ENCODE assay signal across 1 cellular context in genomic region chr6:4021133-4021861, GRCh38.
TF ChIP-seq lines count a peak whose summit lies in the region.

No MANE protein-coding gene starts in this region.

TF ChIP-seq in HepG2, 621 proteins besides CTCF, POLR2A, EP300 and RAD21 (continued from another document and continues in another):
- 0 out of 2 replicates have a peak, but pooled peaks have one; percentile 67 for TF ChIP-seq ZSCAN20 (CRISPR knock-in tag; IDR thresholded peaks at IDR 0.05; ENCODE audit: borderline replicate concordance)
- peak; percentile 80; the same call in 1 of the 2 replicates for TF ChIP-seq ZNF274 (CRISPR knock-in tag; IDR thresholded peaks at IDR 0.05)
- TF ChIP-seq AKAP8 (CRISPR knock-in tag; IDR thresholded peaks at IDR 0.05) = peak; percentile 17; the same call in 1 of the 2 replicates
- TF ChIP-seq ZNF83 (CRISPR knock-in tag; IDR thresholded peaks at IDR 0.05; ENCODE audit: borderline replicate concordance) = no peak
- TF ChIP-seq STAT5B (CRISPR knock-in tag; IDR thresholded peaks at IDR 0.05) = no peak
- peak; percentile 41; the same call in 1 of the 2 replicates for TF ChIP-seq ZFP36L1 (CRISPR knock-in tag; IDR thresholded peaks at IDR 0.05)
- TF ChIP-seq ONECUT2 (CRISPR knock-in tag; IDR thresholded peaks at IDR 0.05) = no peak
- no peak for TF ChIP-seq SMARCE1 (IDR thresholded peaks at IDR 0.05; ENCODE audit: borderline replicate concordance)
- TF ChIP-seq IRF9 (CRISPR knock-in tag; IDR thresholded peaks at IDR 0.05; ENCODE audit: borderline replicate concordance) = peak; percentile 87
- TF ChIP-seq, protein P1, sequence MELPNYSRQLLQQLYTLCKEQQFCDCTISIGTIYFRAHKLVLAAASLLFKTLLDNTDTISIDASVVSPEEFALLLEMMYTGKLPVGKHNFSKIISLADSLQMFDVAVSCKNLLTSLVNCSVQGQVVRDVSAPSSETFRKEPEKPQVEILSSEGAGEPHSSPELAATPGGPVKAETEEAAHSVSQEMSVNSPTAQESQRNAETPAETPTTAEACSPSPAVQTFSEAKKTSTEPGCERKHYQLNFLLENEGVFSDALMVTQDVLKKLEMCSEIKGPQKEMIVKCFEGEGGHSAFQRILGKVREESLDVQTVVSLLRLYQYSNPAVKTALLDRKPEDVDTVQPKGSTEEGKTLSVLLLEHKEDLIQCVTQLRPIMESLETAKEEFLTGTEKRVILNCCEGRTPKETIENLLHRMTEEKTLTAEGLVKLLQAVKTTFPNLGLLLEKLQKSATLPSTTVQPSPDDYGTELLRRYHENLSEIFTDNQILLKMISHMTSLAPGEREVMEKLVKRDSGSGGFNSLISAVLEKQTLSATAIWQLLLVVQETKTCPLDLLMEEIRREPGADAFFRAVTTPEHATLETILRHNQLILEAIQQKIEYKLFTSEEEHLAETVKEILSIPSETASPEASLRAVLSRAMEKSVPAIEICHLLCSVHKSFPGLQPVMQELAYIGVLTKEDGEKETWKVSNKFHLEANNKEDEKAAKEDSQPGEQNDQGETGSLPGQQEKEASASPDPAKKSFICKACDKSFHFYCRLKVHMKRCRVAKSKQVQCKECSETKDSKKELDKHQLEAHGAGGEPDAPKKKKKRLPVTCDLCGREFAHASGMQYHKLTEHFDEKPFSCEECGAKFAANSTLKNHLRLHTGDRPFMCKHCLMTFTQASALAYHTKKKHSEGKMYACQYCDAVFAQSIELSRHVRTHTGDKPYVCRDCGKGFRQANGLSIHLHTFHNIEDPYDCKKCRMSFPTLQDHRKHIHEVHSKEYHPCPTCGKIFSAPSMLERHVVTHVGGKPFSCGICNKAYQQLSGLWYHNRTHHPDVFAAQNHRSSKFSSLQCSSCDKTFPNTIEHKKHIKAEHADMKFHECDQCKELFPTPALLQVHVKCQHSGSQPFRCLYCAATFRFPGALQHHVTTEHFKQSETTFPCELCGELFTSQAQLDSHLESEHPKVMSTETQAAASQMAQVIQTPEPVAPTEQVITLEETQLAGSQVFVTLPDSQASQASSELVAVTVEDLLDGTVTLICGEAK (IDR thresholded peaks at IDR 0.05) = peak; percentile 66
- TF ChIP-seq, protein P1 (CRISPR knock-in tag; IDR thresholded peaks at IDR 0.05) = peak; percentile 84
- 0 out of 2 replicates have a peak, but pooled peaks have one; percentile 9 for TF ChIP-seq CREBL2 (CRISPR knock-in tag; IDR thresholded peaks at IDR 0.05; ENCODE audit: borderline replicate concordance)
- TF ChIP-seq ZNF724P (CRISPR knock-in tag; IDR thresholded peaks at IDR 0.05; ENCODE audit: borderline replicate concordance) = 0 out of 2 replicates have a peak, but pooled peaks have one; percentile 38
- TF ChIP-seq HIVEP1 (CRISPR knock-in tag; IDR thresholded peaks at IDR 0.05) = peak; percentile 83
- 0 out of 2 replicates have a peak, but pooled peaks have one; percentile 61 for TF ChIP-seq ZSCAN12 (CRISPR knock-in tag; IDR thresholded peaks at IDR 0.05)
- TF ChIP-seq THAP11 (CRISPR knock-in tag; IDR thresholded peaks at IDR 0.05) = peak; percentile 95
- TF ChIP-seq ATF1 (CRISPR knock-in tag; IDR thresholded peaks at IDR 0.05) = peak; percentile 81
- TF ChIP-seq SALL2 (CRISPR knock-in tag; IDR thresholded peaks at IDR 0.05) = peak; percentile 94
- TF ChIP-seq ZNF7 (CRISPR knock-in tag; IDR thresholded peaks at IDR 0.05) = no peak
- TF ChIP-seq ETV6 (CRISPR knock-in tag; conservative IDR thresholded peaks at IDR 0.05) = 0 out of 2 replicates have a peak, but pooled peaks have one; percentile 2
- TF ChIP-seq TRIM24 (CRISPR knock-in tag; IDR thresholded peaks at IDR 0.05) = no peak
- peak; percentile 74; the same call in 1 of the 2 replicates for TF ChIP-seq ZNF788 (CRISPR knock-in tag; IDR thresholded peaks at IDR 0.05; ENCODE audit: borderline replicate concordance)
- TF ChIP-seq ZNF563 (CRISPR knock-in tag; IDR thresholded peaks at IDR 0.05) = peak; percentile 75
- TF ChIP-seq DR1 (CRISPR knock-in tag; IDR thresholded peaks at IDR 0.05) = peak; percentile 63; the same call in 1 of the 2 replicates
- no peak for TF ChIP-seq KLF11 (CRISPR knock-in tag; IDR thresholded peaks at IDR 0.05)
- no peak; the same call in 1 of the 2 replicates for TF ChIP-seq KLF12 (CRISPR knock-in tag; IDR thresholded peaks at IDR 0.05; ENCODE audit: borderline replicate concordance)
- TF ChIP-seq PAF1 (CRISPR knock-in tag; IDR thresholded peaks at IDR 0.05) = no peak
- TF ChIP-seq MBD4 (IDR thresholded peaks at IDR 0.05; ENCODE audit: borderline replicate concordance, low read length) = no peak
- no peak; the same call in 1 of the 2 replicates for TF ChIP-seq KLF15 (CRISPR knock-in tag; IDR thresholded peaks at IDR 0.05; ENCODE audit: borderline replicate concordance)
- TF ChIP-seq ZNF597 (CRISPR knock-in tag; IDR thresholded peaks at IDR 0.05) = no peak
- peak; percentile 94 for TF ChIP-seq POLR2G (IDR thresholded peaks at IDR 0.05; ENCODE audit: low read depth, low read length)
- TF ChIP-seq ZNF296 (CRISPR knock-in tag; conservative IDR thresholded peaks at IDR 0.05) = no peak
- 0 out of 2 replicates have a peak, but pooled peaks have one; percentile 23 for TF ChIP-seq JUND (CRISPR knock-in tag; IDR thresholded peaks at IDR 0.05)
- no peak; the same call in 1 of the 2 replicates for TF ChIP-seq ZNF335 (CRISPR knock-in tag; IDR thresholded peaks at IDR 0.05)
- TF ChIP-seq ZNF615 (CRISPR knock-in tag; IDR thresholded peaks at IDR 0.05; ENCODE audit: borderline replicate concordance) = no peak
- TF ChIP-seq ZBTB7B (CRISPR knock-in tag; IDR thresholded peaks at IDR 0.05) = no peak
- peak; percentile 90; the same call in 1 of the 2 replicates for TF ChIP-seq ZNF605 (CRISPR knock-in tag; IDR thresholded peaks at IDR 0.05)
- TF ChIP-seq CBX5 (CRISPR knock-in tag; IDR thresholded peaks at IDR 0.05; ENCODE audit: borderline replicate concordance) = no peak; the same call in 1 of the 2 replicates
- peak; percentile 81 for TF ChIP-seq MEF2D (CRISPR knock-in tag; IDR thresholded peaks at IDR 0.05)
- TF ChIP-seq THRA (CRISPR knock-in tag; IDR thresholded peaks at IDR 0.05; ENCODE audit: borderline replicate concordance) = peak; percentile 28; the same call in 1 of the 2 replicates
- TF ChIP-seq MATR3 (CRISPR knock-in tag; IDR thresholded peaks at IDR 0.05) = no peak
- peak; percentile 90 for TF ChIP-seq ZNF343 (CRISPR knock-in tag; IDR thresholded peaks at IDR 0.05)
- peak; percentile 70 for TF ChIP-seq ZNF781 (CRISPR knock-in tag; IDR thresholded peaks at IDR 0.05; ENCODE audit: borderline replicate concordance, not compliant biosample characterization)
- TF ChIP-seq NR2F2 (IDR thresholded peaks at IDR 0.05; ENCODE audit: borderline replicate concordance, low read depth) = peak; percentile 61; the same call in 1 of the 2 replicates
- no peak for TF ChIP-seq SRSF9 (IDR thresholded peaks at IDR 0.05; ENCODE audit: borderline replicate concordance, insufficient read depth, low read depth, low read length, poor library complexity, severe bottlenecking)
- TF ChIP-seq ATF7 (IDR thresholded peaks at IDR 0.05) = no peak
- TF ChIP-seq ATF7 (CRISPR knock-in tag; IDR thresholded peaks at IDR 0.05) = no peak
- TF ChIP-seq ZNF75D (CRISPR knock-in tag; IDR thresholded peaks at IDR 0.05; ENCODE audit: borderline replicate concordance) = no peak
- TF ChIP-seq, protein P2, sequence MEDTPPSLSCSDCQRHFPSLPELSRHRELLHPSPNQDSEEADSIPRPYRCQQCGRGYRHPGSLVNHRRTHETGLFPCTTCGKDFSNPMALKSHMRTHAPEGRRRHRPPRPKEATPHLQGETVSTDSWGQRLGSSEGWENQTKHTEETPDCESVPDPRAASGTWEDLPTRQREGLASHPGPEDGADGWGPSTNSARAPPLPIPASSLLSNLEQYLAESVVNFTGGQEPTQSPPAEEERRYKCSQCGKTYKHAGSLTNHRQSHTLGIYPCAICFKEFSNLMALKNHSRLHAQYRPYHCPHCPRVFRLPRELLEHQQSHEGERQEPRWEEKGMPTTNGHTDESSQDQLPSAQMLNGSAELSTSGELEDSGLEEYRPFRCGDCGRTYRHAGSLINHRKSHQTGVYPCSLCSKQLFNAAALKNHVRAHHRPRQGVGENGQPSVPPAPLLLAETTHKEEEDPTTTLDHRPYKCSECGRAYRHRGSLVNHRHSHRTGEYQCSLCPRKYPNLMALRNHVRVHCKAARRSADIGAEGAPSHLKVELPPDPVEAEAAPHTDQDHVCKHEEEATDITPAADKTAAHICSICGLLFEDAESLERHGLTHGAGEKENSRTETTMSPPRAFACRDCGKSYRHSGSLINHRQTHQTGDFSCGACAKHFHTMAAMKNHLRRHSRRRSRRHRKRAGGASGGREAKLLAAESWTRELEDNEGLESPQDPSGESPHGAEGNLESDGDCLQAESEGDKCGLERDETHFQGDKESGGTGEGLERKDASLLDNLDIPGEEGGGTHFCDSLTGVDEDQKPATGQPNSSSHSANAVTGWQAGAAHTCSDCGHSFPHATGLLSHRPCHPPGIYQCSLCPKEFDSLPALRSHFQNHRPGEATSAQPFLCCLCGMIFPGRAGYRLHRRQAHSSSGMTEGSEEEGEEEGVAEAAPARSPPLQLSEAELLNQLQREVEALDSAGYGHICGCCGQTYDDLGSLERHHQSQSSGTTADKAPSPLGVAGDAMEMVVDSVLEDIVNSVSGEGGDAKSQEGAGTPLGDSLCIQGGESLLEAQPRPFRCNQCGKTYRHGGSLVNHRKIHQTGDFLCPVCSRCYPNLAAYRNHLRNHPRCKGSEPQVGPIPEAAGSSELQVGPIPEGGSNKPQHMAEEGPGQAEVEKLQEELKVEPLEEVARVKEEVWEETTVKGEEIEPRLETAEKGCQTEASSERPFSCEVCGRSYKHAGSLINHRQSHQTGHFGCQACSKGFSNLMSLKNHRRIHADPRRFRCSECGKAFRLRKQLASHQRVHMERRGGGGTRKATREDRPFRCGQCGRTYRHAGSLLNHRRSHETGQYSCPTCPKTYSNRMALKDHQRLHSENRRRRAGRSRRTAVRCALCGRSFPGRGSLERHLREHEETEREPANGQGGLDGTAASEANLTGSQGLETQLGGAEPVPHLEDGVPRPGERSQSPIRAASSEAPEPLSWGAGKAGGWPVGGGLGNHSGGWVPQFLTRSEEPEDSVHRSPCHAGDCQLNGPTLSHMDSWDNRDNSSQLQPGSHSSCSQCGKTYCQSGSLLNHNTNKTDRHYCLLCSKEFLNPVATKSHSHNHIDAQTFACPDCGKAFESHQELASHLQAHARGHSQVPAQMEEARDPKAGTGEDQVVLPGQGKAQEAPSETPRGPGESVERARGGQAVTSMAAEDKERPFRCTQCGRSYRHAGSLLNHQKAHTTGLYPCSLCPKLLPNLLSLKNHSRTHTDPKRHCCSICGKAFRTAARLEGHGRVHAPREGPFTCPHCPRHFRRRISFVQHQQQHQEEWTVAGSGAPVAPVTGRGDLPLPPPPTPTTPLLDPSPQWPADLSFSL (CRISPR knock-in tag; IDR thresholded peaks at IDR 0.05) = no peak
- TF ChIP-seq ZMAT3 (CRISPR knock-in tag; conservative IDR thresholded peaks at IDR 0.05) = peak; percentile 95
- peak; percentile 18; the same call in 1 of the 2 replicates for TF ChIP-seq ZBTB7A (CRISPR knock-in tag; IDR thresholded peaks at IDR 0.05)
- TF ChIP-seq PHF8 (CRISPR knock-in tag; IDR thresholded peaks at IDR 0.05) = peak; percentile 96
